Comparison of ENCODE assay signal across 2 cellular contexts in the genomic region with DNA sequence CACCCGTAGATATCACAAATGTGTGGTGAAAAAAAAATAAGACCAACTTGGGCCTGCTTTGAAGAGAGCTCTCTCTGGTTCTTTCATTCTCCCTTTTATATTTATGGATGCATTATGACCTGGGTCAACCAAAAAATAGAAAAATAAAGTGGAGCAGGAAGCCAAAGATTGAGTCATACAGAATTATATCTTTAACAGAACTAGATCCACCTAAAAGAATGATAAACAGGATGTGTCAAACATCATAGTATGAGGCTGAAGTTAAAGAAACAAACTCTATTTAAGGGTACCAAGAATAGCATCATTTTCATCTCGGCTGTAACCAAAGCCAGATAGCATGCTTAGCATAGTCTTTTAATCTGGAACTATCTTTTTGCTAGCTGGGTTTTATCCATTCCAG.
TF ChIP-seq lines count a peak whose summit lies in the region.

No MANE protein-coding gene starts in this region.

TF ChIP-seq in endothelial cell of umbilical vein, 7 proteins besides CTCF, POLR2A, EP300 and RAD21:
- peak; percentile 66 for TF ChIP-seq GATA2 (IDR thresholded peaks at IDR 0.05; ENCODE audit: insufficient read depth, insufficient read length, low read depth, low read length)
- peak; percentile 68 for TF ChIP-seq JUN (IDR thresholded peaks at IDR 0.05; ENCODE audit: borderline replicate concordance, insufficient read depth, insufficient read length, low read depth)
- TF ChIP-seq FOS (IDR thresholded peaks at IDR 0.05; ENCODE audit: borderline replicate concordance, insufficient read depth, low read length) = peak; percentile 79
- peak; percentile 42 for TF ChIP-seq POLR2AphosphoS5 (IDR thresholded peaks at IDR 0.05; ENCODE audit: insufficient read depth, low read depth, low read length)
- TF ChIP-seq, protein P1, sequence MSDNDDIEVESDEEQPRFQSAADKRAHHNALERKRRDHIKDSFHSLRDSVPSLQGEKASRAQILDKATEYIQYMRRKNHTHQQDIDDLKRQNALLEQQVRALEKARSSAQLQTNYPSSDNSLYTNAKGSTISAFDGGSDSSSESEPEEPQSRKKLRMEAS (IDR thresholded peaks at IDR 0.05; ENCODE audit: insufficient read depth, insufficient read length) = no peak
TF ChIP-seq in endothelial cell of umbilical vein: peak in this region for 4.

TF ChIP-seq in HepG2, 621 proteins besides CTCF, POLR2A, EP300 and RAD21:
- TF ChIP-seq STAG1 (CRISPR knock-in tag; IDR thresholded peaks at IDR 0.05) (no peak), YY1 (IDR thresholded peaks at IDR 0.05; ENCODE audit: insufficient read depth, insufficient replicate concordance, low read depth, low read length) (no peak), ZNF749 (CRISPR knock-in tag; IDR thresholded peaks at IDR 0.05; ENCODE audit: borderline replicate concordance) (no peak), ZNF720 (CRISPR knock-in tag; IDR thresholded peaks at IDR 0.05) (no peak)
- TF ChIP-seq, protein P2, sequence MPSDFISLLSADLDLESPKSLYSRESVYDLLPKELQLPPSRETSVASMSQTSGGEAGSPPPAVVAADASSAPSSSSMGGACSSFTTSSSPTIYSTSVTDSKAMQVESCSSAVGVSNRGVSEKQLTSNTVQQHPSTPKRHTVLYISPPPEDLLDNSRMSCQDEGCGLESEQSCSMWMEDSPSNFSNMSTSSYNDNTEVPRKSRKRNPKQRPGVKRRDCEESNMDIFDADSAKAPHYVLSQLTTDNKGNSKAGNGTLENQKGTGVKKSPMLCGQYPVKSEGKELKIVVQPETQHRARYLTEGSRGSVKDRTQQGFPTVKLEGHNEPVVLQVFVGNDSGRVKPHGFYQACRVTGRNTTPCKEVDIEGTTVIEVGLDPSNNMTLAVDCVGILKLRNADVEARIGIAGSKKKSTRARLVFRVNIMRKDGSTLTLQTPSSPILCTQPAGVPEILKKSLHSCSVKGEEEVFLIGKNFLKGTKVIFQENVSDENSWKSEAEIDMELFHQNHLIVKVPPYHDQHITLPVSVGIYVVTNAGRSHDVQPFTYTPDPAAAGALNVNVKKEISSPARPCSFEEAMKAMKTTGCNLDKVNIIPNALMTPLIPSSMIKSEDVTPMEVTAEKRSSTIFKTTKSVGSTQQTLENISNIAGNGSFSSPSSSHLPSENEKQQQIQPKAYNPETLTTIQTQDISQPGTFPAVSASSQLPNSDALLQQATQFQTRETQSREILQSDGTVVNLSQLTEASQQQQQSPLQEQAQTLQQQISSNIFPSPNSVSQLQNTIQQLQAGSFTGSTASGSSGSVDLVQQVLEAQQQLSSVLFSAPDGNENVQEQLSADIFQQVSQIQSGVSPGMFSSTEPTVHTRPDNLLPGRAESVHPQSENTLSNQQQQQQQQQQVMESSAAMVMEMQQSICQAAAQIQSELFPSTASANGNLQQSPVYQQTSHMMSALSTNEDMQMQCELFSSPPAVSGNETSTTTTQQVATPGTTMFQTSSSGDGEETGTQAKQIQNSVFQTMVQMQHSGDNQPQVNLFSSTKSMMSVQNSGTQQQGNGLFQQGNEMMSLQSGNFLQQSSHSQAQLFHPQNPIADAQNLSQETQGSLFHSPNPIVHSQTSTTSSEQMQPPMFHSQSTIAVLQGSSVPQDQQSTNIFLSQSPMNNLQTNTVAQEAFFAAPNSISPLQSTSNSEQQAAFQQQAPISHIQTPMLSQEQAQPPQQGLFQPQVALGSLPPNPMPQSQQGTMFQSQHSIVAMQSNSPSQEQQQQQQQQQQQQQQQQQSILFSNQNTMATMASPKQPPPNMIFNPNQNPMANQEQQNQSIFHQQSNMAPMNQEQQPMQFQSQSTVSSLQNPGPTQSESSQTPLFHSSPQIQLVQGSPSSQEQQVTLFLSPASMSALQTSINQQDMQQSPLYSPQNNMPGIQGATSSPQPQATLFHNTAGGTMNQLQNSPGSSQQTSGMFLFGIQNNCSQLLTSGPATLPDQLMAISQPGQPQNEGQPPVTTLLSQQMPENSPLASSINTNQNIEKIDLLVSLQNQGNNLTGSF (CRISPR knock-in tag; IDR thresholded peaks at IDR 0.05) = no peak
